In the genomic region with DNA sequence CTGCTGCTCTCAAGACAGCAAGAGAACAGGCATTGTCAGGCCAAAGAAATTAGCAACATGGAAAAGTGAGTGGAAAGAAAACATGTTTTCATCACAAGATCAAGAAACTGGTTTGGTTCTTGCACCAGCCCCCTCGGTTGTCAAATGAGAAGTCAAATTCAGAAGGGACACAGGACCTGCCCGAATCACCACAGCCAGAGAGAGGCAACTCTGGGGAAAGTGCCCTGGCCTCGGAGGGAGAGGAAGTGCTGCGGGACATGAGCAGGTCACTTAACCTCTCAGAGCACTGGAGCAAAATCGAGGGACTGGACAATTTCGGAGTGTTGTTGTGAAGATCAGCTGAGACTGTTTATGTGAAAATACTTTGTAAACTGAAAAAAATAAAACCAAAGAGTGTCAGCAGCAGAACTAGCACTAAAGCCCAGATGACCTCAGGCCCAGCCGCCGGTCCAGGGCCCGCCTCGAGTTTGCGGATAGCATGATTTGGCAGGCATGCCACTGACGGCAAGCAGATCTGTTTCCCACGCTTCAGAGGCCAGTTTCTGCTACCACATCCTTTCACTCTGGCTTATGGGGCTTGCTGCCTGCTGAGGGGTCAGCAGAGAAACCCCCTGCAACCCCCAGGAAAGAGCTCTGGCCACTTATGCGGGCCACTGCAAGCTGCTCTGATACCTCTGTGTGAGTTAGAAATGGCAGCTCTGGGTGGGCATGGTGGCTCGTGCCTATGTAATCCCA, we compare ENCODE assay signal across 1 cellular context.
TF ChIP-seq lines count a peak whose summit lies in the region.

No MANE protein-coding gene starts in this region.

TF ChIP-seq in K562, 482 proteins besides CTCF, POLR2A, EP300 and RAD21 (continued from another document):
- TF ChIP-seq POLR2H (tag; IDR thresholded peaks at IDR 0.05; ENCODE audit: low read depth) (no peak), CCAR2 (IDR thresholded peaks at IDR 0.05; ENCODE audit: low read depth, low read length) (no peak), HIVEP1 (CRISPR knock-in tag; IDR thresholded peaks at IDR 0.05) (no peak), CUX1 (CRISPR knock-in tag; IDR thresholded peaks at IDR 0.05) (no peak), RUNX1 (IDR thresholded peaks at IDR 0.05; ENCODE audit: low read depth) (no peak), SIX5 (IDR thresholded peaks at IDR 0.05; ENCODE audit: borderline replicate concordance in 1 of 2, insufficient read depth in 1 of 2, low read depth in 1 of 2, low read length in 2 of 2) (no peak)
- TF ChIP-seq, protein P1, sequence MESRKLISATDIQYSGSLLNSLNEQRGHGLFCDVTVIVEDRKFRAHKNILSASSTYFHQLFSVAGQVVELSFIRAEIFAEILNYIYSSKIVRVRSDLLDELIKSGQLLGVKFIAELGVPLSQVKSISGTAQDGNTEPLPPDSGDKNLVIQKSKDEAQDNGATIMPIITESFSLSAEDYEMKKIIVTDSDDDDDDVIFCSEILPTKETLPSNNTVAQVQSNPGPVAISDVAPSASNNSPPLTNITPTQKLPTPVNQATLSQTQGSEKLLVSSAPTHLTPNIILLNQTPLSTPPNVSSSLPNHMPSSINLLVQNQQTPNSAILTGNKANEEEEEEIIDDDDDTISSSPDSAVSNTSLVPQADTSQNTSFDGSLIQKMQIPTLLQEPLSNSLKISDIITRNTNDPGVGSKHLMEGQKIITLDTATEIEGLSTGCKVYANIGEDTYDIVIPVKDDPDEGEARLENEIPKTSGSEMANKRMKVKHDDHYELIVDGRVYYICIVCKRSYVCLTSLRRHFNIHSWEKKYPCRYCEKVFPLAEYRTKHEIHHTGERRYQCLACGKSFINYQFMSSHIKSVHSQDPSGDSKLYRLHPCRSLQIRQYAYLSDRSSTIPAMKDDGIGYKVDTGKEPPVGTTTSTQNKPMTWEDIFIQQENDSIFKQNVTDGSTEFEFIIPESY (CRISPR knock-in tag; IDR thresholded peaks at IDR 0.05): 0 out of 2 replicates have a peak, but pooled peaks have one; percentile 45
